8 cellular contexts compared by ENCODE assay signal in the genomic region with DNA sequence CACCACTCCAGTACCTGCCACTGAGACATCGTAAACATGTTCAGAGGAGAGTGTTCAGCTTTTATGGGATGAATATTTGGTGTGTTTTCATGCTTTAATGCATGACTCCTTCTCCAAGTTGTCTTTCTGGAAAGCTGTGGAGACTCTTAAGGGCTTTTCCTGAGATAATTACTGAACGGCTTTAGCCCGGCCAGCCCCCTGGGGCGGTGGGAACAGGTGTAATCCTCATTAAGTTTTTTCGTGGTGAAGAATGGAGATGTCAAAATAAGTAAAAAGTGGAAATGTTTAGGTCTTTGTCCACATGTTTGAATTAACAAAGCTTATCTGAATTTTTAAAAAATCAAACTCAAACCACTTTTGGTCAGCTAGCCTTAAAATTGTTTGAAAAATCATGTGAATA. TPM values are rescaled to one million over a fixed set of nuclear protein-coding genes. Genes with fewer than 3 reads are reported as not detected.
A peak's percentile ranks its signal among the peaks of the same experiment; 100 is the strongest.
DNase-seq lines count a peak whose midpoint lies in the region; ATAC-seq and TF ChIP-seq lines count a peak whose summit lies in the region.

No MANE protein-coding gene starts in this region.

- TF ChIP-seq CTCF in AG10803 (conservative IDR thresholded peaks at IDR 0.05; ENCODE audit: low read length), result no peak

- peak overlapping the region; percentile 94 for H3K27ac Mint-ChIP-seq in central memory CD8-positive, alpha-beta T cell (ENCODE audit: low read depth)
- peak overlapping the region in 4 of 6 donors; percentile 2 to 92 (median 74) for H3K27ac Mint-ChIP-seq in naive B cell

- H3K4me3 Mint-ChIP-seq in central memory CD8-positive, alpha-beta T cell, result peak overlapping the region; percentile 98
- H3K4me3 Mint-ChIP-seq in naive B cell, result peak overlapping the region; percentile 87 to 99 (median 96)

- H3K9me3 Mint-ChIP-seq in central memory CD8-positive, alpha-beta T cell, result no peaks in the 10 kb centered on the region
- H3K9me3 Mint-ChIP-seq in naive B cell, result no peaks in the 10 kb centered on the region

- peaks cover 23% of the 10 kb centered on the region for H3K36me3 Mint-ChIP-seq in central memory CD8-positive, alpha-beta T cell (ENCODE audit: insufficient read depth)
- no peaks in the 10 kb centered on the region for H3K36me3 Mint-ChIP-seq in naive B cell

- H3K4me3 ChIP-seq in AG10803 (ENCODE audit: low read length), result peak overlapping the region; percentile 64

- H3K27me3 Mint-ChIP-seq in central memory CD8-positive, alpha-beta T cell, result no peaks in the 10 kb centered on the region
- peaks cover 0 to 11% (median 9%) of the 10 kb centered on the region in 3 donors for H3K27me3 Mint-ChIP-seq in naive B cell

- no peak for ATAC-seq in central memory CD8-positive, alpha-beta T cell (replicated peaks; ENCODE audit: extremely low read depth, poor library complexity, severe bottlenecking)
- ATAC-seq in naive B cell (ENCODE audit: low read depth in 2 of 2), result no peak
- ATAC-seq in GM18520 (IDR thresholded peaks at IDR 0.05; ENCODE audit: unreplicated experiment), result no peak
- ATAC-seq in HG03095 (IDR thresholded peaks at IDR 0.05; ENCODE audit: unreplicated experiment), result no peak

- peaks cover 44% of the 10 kb centered on the region for H3K4me1 Mint-ChIP-seq in central memory CD8-positive, alpha-beta T cell
- peaks cover 5 to 26% (median 13%) of the 10 kb centered on the region in 3 donors for H3K4me1 Mint-ChIP-seq in naive B cell

- no peak for DNase-seq in AG10803 (ENCODE audit: low read depth)
- DNase-seq in HuH-7.5 (ENCODE audit: low spot score), result peak; percentile 10
- DNase-seq in central memory CD8-positive, alpha-beta T cell (ENCODE audit: low spot score in 2 of 2), result no peak
- no peak for DNase-seq in naive B cell
- DNase-seq in SHP77 treated with DMSO at 0.1 percent for 48 hours (lab: John Stamatoyannopoulos, UW), result no peak
- no peak for DNase-seq in NCI-H524 treated with DMSO at 0.1 percent for 48 hours (lab: John Stamatoyannopoulos, UW)

RNA-seq across cellular contexts. Expression of gene SYNE2, which starts 1.5 kb away (rescaled TPM):
- 10 to 100 TPM; 12.0 to 24.8 (median 19.0) TPM for polyA plus RNA-seq in naive B cell (ENCODE audit: low read depth in 6 of 6)
